Comparison of ENCODE assay signal across 11 cellular contexts in genomic region chr2:101267671-101268656, GRCh38. TPM values are rescaled to one million over a fixed set of nuclear protein-coding genes. Genes with fewer than 3 reads are reported as not detected.
DNase-seq lines count a peak whose midpoint lies in the region; ATAC-seq and TF ChIP-seq lines count a peak whose summit lies in the region.
"Had no signal": no experiment of that assay in that cellular context is flagged by ENCODE, and none has a peak within 500 bp of the region (broad histone marks: within the 10 kb centered on the region; RNA-seq: fewer than 3 reads in every experiment).

No MANE protein-coding gene starts in this region.

- no peaks in the 10 kb centered on the region for H3K27me3 ChIP-seq in Caco-2 (replicated peaks; ENCODE audit: control insufficient read depth, insufficient read depth, low read length)

- H3K4me3 Mint-ChIP-seq in Caco-2 (ENCODE audit: unreplicated experiment), result peak overlapping the region; percentile 59
- no peak overlapping the region for H3K4me3 Mint-ChIP-seq in activated CD4-positive, alpha-beta T cell treated with anti-CD3 and anti-CD28 coated beads, Interleukin-2, amount 10 ng/mL, durations not matched to agents 7 days and 5 days

- no TSS peak for BruUV-seq in Caco-2 (replicated peaks; lab: Mats Ljungman, UMichigan)

- ATAC-seq in GM19467 (IDR thresholded peaks at IDR 0.05; ENCODE audit: unreplicated experiment), result peak; percentile 74
- ATAC-seq in HG03521 (IDR thresholded peaks at IDR 0.05; ENCODE audit: unreplicated experiment), result peak; percentile 40
- ATAC-seq in GM21367 (IDR thresholded peaks at IDR 0.05; ENCODE audit: unreplicated experiment), result no peak

- no peaks in the 10 kb centered on the region for H3K9me3 ChIP-seq in Caco-2

- peak overlapping the region; percentile 79 for H3K27ac Mint-ChIP-seq in Caco-2 (ENCODE audit: unreplicated experiment)
- no peak overlapping the region for H3K27ac Mint-ChIP-seq in activated CD4-positive, alpha-beta T cell treated with anti-CD3 and anti-CD28 coated beads, Interleukin-2, amount 10 ng/mL, durations not matched to agents 7 days and 5 days

- no peaks in the 10 kb centered on the region for H3K27me3 Mint-ChIP-seq in Caco-2 (ENCODE audit: insufficient read depth, unreplicated experiment)
- H3K27me3 Mint-ChIP-seq in activated CD4-positive, alpha-beta T cell treated with anti-CD3 and anti-CD28 coated beads, Interleukin-2, amount 10 ng/mL, durations not matched to agents 7 days and 5 days, result no peaks in the 10 kb centered on the region

- peaks cover 3% of the 10 kb centered on the region for H3K36me3 ChIP-seq in Caco-2 (ENCODE audit: control insufficient read depth, insufficient read depth, low read length)

- CTCF ChIA-PET in Caco-2 (lab: Charles Lee), result interaction anchor here (1.3 to 2.3 kb wide), 3 partner anchors 10 to 16 kb away, joined by 4 to 9 read pairs (median 5); partner anchors contain the start of gene CNOT11
- CTCF ChIA-PET in activated CD4-positive, alpha-beta T cell treated with anti-CD3 and anti-CD28 coated beads, Interleukin-2, amount 10 ng/mL, durations not matched to agents 7 days and 5 days (lab: Charles Lee), result interaction anchor here (1.2 to 2.3 kb wide), 3 partner anchors 9 to 14 kb away, joined by 3 to 8 read pairs (median 4); no protein-coding TSS in a partner anchor

- intact Hi-C loops in Caco-2 (cut with micrococcal nuclease; ENCODE audit: unreplicated experiment), result no loop called here

- H3K4me1 ChIP-seq in Caco-2, result peaks cover 68% of the 10 kb centered on the region

- POLR2A ChIA-PET in Caco-2 (lab: Charles Lee), result interaction anchor here (0.5 to 1.5 kb wide), 5 partner anchors 12 to 78 kb away, joined by 3 to 9 read pairs (median 6); no protein-coding TSS in a partner anchor
- POLR2A ChIA-PET in activated CD4-positive, alpha-beta T cell treated with anti-CD3 and anti-CD28 coated beads, Interleukin-2, amount 10 ng/mL, durations not matched to agents 7 days and 5 days (lab: Charles Lee), result no interaction called here

- 0 out of 2 replicates have a peak overlapping the region, but pooled peaks have one; percentile 12 for H3K4me3 ChIP-seq in Caco-2 (ENCODE audit: low read depth, low read length)

- DNase-seq in Caco-2 (peak; percentile 50 to 61), left kidney (ENCODE audit: low read depth, low spot score) (peak; percentile 65), G401 (ENCODE audit: low spot score) (no peak), HPDE6-E6E7 (ENCODE audit: extremely low spot score) (no peak)
- no peak for DNase-seq in activated CD4-positive, alpha-beta T cell treated with anti-CD3 and anti-CD28 coated beads, Interleukin-2, amount 10 ng/mL, durations not matched to agents 7 days and 5 days
- DNase-seq: activated CD4-positive, alpha-beta T cell treated with anti-CD3 and anti-CD28 coated beads for 4 hours; DND-41; NCI-H446 treated with DMSO at 0.1 percent for 48 hours had no signal

- H3K9me3 Mint-ChIP-seq in Caco-2 (ENCODE audit: unreplicated experiment), result no peaks in the 10 kb centered on the region
- H3K9me3 Mint-ChIP-seq in activated CD4-positive, alpha-beta T cell treated with anti-CD3 and anti-CD28 coated beads, Interleukin-2, amount 10 ng/mL, durations not matched to agents 7 days and 5 days, result no peaks in the 10 kb centered on the region

- peaks cover 99% of the 10 kb centered on the region for H3K36me3 Mint-ChIP-seq in Caco-2 (ENCODE audit: insufficient read depth, unreplicated experiment)
- H3K36me3 Mint-ChIP-seq in activated CD4-positive, alpha-beta T cell treated with anti-CD3 and anti-CD28 coated beads, Interleukin-2, amount 10 ng/mL, durations not matched to agents 7 days and 5 days (ENCODE audit: low read depth), result peaks cover 79% of the 10 kb centered on the region

- in situ Hi-C loops in G401 (cut with HindIII; ENCODE audit: low sequenced_read_pairs), result no loop called here

- no peak for TF ChIP-seq CTCF in Caco-2 (IDR thresholded peaks at IDR 0.05; ENCODE audit: insufficient read depth in 1 of 2, low read depth in 1 of 2, low read length in 1 of 2, severe bottlenecking in 1 of 2, unreplicated experiment in 1 of 2)

- peaks cover 48% of the 10 kb centered on the region for H3K4me1 Mint-ChIP-seq in Caco-2 (ENCODE audit: low read depth, unreplicated experiment)
- peaks cover 57% of the 10 kb centered on the region for H3K4me1 Mint-ChIP-seq in activated CD4-positive, alpha-beta T cell treated with anti-CD3 and anti-CD28 coated beads, Interleukin-2, amount 10 ng/mL, durations not matched to agents 7 days and 5 days

RNA-seq across cellular contexts. Expression of gene CNOT11, which starts 15.3 kb away (rescaled TPM):
- 110 and 120 TPM in 2 replicates for total RNA-seq in Caco-2 (2022)
- total RNA-seq in activated CD4-positive, alpha-beta T cell treated with anti-CD3 and anti-CD28 coated beads, Interleukin-2, amount 10 ng/mL, durations not matched to agents 7 days and 5 days, result 10 to 100 TPM; 65.1 to 80.7 TPM
- total RNA-seq in G401 (2014; rRNA removed; shearing (Covaris generic)), result 82.5 and 89.0 TPM in 2 replicates

RNA-seq across cellular contexts. Expression of gene RNF149, which starts 40.5 kb away (rescaled TPM):
- 96.8 and 101 TPM in 2 replicates for total RNA-seq in Caco-2 (2022)
- 10 to 100 TPM; 66.3 to 74.2 TPM for total RNA-seq in activated CD4-positive, alpha-beta T cell treated with anti-CD3 and anti-CD28 coated beads, Interleukin-2, amount 10 ng/mL, durations not matched to agents 7 days and 5 days
- total RNA-seq in G401 (2014; rRNA removed; shearing (Covaris generic)), result 21.7 and 26.7 TPM in 2 replicates

Comparison
In these comparisons a context has a peak if more than half of its experiments do, and no peak if none do; other contexts are left out.
1. DNase-seq: peak in Caco-2 (2 of 2) and left kidney (single experiment); none in activated CD4-positive, alpha-beta T cell treated with anti-CD3 and anti-CD28 coated beads, Interleukin-2, amount 10 ng/mL, durations not matched to agents 7 days and 5 days (single experiment), G401 (single experiment) and HPDE6-E6E7 (single experiment).